In the genomic region with DNA sequence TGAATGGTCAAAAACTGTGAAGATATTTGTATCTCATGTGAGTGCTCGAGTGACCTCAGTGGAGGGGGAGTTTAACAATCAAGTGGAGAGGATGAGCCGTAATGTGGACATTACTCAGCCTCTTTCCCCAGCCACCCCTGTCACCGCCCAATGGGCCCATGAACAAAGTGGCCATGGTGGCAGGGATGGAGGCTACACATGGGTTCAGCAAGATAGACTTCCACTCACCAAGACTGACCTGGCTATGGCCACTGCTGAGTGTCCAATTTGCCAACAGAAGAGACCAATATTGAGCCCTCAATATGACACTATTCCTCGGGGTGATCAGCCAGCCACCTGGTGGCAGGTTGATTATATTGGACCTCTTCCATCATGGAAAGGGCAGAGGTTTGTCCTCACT, we compare ENCODE assay signal across 11 cellular contexts. TPM values are rescaled to one million over a fixed set of nuclear protein-coding genes. Genes with fewer than 3 reads are reported as not detected.
"Had no signal": no experiment of that assay in that cellular context is flagged by ENCODE, and none has a peak within 500 bp of the region (broad histone marks: within the 10 kb centered on the region; RNA-seq: fewer than 3 reads in every experiment).

No MANE protein-coding gene starts in this region.

RNA-seq across cellular contexts. Expression of gene CCL4L2, which starts 10.8 kb away (rescaled TPM):
- total RNA-seq: neural crest cell, osteoblast, posterior vena cava, pulmonary artery endothelial cell, smooth muscle cell, subcutaneous adipose tissue had no signal

RNA-seq across cellular contexts. Expression of gene CCL3L1, which starts 25.1 kb away (rescaled TPM):
- total RNA-seq: osteoblast, posterior vena cava, prostate gland, pulmonary artery endothelial cell, right atrium auricular region, thyroid gland, tibial nerve had no signal

RNA-seq across cellular contexts. Expression of gene TBC1D3I, which starts 42.7 kb away (rescaled TPM):
- total RNA-seq: posterior vena cava, pulmonary artery endothelial cell, right atrium auricular region, smooth muscle cell, subcutaneous adipose tissue, urinary bladder had no signal

RNA-seq across cellular contexts. Expression of gene TBC1D3B, which starts 45.3 kb away (rescaled TPM):
- total RNA-seq: right atrium auricular region, smooth muscle cell had no signal
